ENCODE assay signal across 1 cellular context in the genomic region with DNA sequence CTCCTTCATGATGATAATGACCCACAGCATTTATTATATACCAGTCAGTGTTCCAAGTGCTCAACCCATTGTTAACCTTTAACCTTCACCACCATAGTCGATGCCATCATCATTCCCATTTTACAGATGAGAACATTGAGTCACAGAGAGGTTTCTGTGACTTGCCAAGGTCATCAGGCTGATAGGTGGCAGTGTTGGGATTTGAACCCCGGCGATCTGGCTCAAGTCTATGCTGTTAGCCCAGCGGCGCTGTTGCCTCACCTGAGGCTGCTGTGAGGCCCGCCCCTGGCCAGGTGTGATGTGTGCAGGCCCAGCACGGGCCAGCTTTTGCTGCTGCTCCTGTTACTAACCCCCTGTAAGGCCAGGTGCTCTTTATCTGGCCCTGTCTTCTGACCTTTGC.
TF ChIP-seq lines count a peak whose summit lies in the region.

No MANE protein-coding gene starts in this region.

TF ChIP-seq in HepG2, 621 proteins besides CTCF, POLR2A, EP300 and RAD21 (continued from another document):
- TF ChIP-seq, protein P1, sequence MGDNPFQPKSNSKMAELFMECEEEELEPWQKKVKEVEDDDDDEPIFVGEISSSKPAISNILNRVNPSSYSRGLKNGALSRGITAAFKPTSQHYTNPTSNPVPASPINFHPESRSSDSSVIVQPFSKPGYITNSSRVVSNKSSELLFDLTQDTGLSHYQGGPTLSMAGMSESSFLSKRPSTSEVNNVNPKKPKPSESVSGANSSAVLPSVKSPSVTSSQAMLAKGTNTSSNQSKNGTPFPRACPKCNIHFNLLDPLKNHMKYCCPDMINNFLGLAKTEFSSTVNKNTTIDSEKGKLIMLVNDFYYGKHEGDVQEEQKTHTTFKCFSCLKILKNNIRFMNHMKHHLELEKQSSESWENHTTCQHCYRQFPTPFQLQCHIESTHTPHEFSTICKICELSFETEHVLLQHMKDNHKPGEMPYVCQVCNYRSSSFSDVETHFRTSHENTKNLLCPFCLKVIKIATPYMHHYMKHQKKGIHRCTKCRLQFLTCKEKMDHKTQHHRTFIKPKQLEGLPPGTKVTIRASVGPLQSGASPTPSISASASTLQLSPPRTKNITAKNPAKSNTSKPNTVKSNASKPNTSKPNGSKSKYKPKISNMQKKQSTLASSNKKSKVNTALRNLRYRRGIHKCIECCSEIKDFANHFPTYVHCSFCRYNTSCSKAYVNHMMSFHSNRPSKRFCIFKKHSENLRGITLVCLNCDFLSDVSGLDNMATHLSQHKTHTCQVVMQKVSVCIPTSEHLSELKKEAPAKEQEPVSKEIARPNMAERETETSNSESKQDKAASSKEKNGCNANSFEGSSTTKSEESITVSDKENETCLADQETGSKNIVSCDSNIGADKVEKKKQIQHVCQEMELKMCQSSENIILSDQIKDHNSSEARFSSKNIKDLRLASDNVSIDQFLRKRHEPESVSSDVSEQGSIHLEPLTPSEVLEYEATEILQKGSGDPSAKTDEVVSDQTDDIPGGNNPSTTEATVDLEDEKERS (CRISPR knock-in tag; IDR thresholded peaks at IDR 0.05) = no peak
- no peak for TF ChIP-seq HNRNPK (IDR thresholded peaks at IDR 0.05; ENCODE audit: low read depth, low read length, poor library complexity, severe bottlenecking)
- TF ChIP-seq NBN (conservative IDR thresholded peaks at IDR 0.05) = no peak
- no peak for TF ChIP-seq SP2 (CRISPR knock-in tag; IDR thresholded peaks at IDR 0.05)
- TF ChIP-seq DNMT1 (CRISPR knock-in tag; IDR thresholded peaks at IDR 0.05) = no peak
- TF ChIP-seq ZMYM3 (CRISPR knock-in tag; IDR thresholded peaks at IDR 0.05) = 0 out of 2 replicates have a peak, but pooled peaks have one; percentile 40
- TF ChIP-seq CCDC6 (CRISPR knock-in tag; IDR thresholded peaks at IDR 0.05) = no peak
- TF ChIP-seq ZNF317 (CRISPR knock-in tag; IDR thresholded peaks at IDR 0.05) = no peak
- no peak for TF ChIP-seq ZBTB38 (CRISPR knock-in tag; IDR thresholded peaks at IDR 0.05)
- TF ChIP-seq KDM1A (CRISPR knock-in tag; IDR thresholded peaks at IDR 0.05) = 0 out of 2 replicates have a peak, but pooled peaks have one; percentile 46
- TF ChIP-seq, protein P2, sequence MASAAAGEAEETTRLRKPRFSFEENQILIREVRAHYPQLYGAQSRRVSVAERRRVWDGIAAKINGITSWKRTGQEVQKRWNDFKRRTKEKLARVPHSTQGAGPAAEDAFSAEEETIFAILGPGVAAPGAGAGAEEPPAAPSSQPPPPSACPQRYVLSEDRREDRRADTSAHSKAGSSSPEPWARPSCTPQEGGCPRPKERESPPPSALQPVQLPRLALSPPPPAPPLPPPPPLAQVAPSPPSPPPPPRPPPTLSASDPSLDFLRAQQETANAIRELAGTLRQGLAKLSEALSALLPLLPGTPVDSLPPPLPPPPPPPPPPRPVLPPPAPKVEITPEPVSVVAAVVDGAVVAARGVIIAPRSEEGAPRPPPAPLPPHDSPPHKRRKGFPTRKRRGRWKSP (CRISPR knock-in tag; IDR thresholded peaks at IDR 0.05) = no peak
- no peak for TF ChIP-seq ZNF839 (CRISPR knock-in tag; IDR thresholded peaks at IDR 0.05; ENCODE audit: borderline replicate concordance)
